30 cellular contexts compared by ENCODE assay signal in genomic region chr10:114278884-114279191, GRCh38. TPM values are rescaled to one million over a fixed set of nuclear protein-coding genes. Genes with fewer than 3 reads are reported as not detected.
"Had no signal": no experiment of that assay in that cellular context is flagged by ENCODE, and none has a peak within 500 bp of the region (broad histone marks: within the 10 kb centered on the region; RNA-seq: fewer than 3 reads in every experiment).

No MANE protein-coding gene starts in this region.

- H3K4me3 ChIP-seq: dorsolateral prefrontal cortex, gastroesophageal sphincter, heart right ventricle, lung, prostate gland, right atrium auricular region, skin epidermis, testis, tibial artery had no signal

- ATAC-seq: esophagus mucosa, gastroesophageal sphincter had no signal

- H3K27ac Mint-ChIP-seq: endodermal cell; immature natural killer cell; memory B cell; natural killer cell treated with Interleukin-12 subunit alpha and Interleukin-12 subunit beta and Interleukin-15 and Interleukin-18, amount 100 ng/mL, for 72 hours had no signal

- H3K9me3 ChIP-seq: gastroesophageal sphincter, heart right ventricle, prostate gland, right atrium auricular region, testis, tibial artery had no signal

- H3K9ac ChIP-seq: parathyroid adenoma had no signal

- DNase-seq: caudate nucleus; cerebellar nuclear complex; dorsolateral prefrontal cortex; effector CD8-positive, alpha-beta T cell; endodermal cell; foreskin fibroblast; glutamatergic neuron; heart right ventricle; hypothalamus; immature natural killer cell; stimulated activated CD4-positive, alpha-beta T cell treated with anti-CD3 and anti-CD28 coated beads, Interleukin-15, amount 100 ng/mL, for 24 hours; stimulated activated CD4-positive, alpha-beta T cell treated with anti-CD3 and anti-CD28 coated beads, Interleukin-2, amount 100 ng/mL, for 48 hours; stimulated activated naive CD4-positive, alpha-beta T cell treated with Interleukin-2 at 50 U/mL for 16 hours; substantia nigra; testis had no signal

- H3K4me1 ChIP-seq: gastroesophageal sphincter, heart right ventricle, right atrium auricular region, testis, tibial artery had no signal

- H3K4me1 Mint-ChIP-seq: endodermal cell, immature natural killer cell, memory B cell, neural crest cell had no signal

- H3K27me3 ChIP-seq: right atrium auricular region, testis had no signal

- H3K9me3 Mint-ChIP-seq: endodermal cell; immature natural killer cell; natural killer cell treated with Interleukin-12 subunit alpha and Interleukin-12 subunit beta and Interleukin-15 and Interleukin-18, amount 100 ng/mL, for 72 hours; neural crest cell; type B pancreatic cell had no signal

- H3K27ac ChIP-seq: dorsolateral prefrontal cortex, epithelial cell of prostate, gastroesophageal sphincter, heart right ventricle, parathyroid adenoma, prostate gland, right atrium auricular region, testis, tibial artery had no signal

- H3K36me3 ChIP-seq: gastroesophageal sphincter, heart right ventricle, prostate gland, right atrium auricular region, tibial artery had no signal

- H3K27me3 Mint-ChIP-seq: type B pancreatic cell had no signal

- H3K36me3 Mint-ChIP-seq: immature natural killer cell; memory B cell; natural killer cell treated with Interleukin-12 subunit alpha and Interleukin-12 subunit beta and Interleukin-15 and Interleukin-18, amount 100 ng/mL, for 72 hours; type B pancreatic cell had no signal

- H3K4me3 Mint-ChIP-seq: endodermal cell; immature natural killer cell; memory B cell; natural killer cell treated with Interleukin-12 subunit alpha and Interleukin-12 subunit beta and Interleukin-15 and Interleukin-18, amount 100 ng/mL, for 72 hours; neural crest cell; type B pancreatic cell had no signal

RNA-seq across cellular contexts. Expression of gene VWA2, which starts 39.8 kb away (rescaled TPM):
- total RNA-seq: mononuclear cell; natural killer cell treated with Interleukin-12 subunit alpha and Interleukin-12 subunit beta and Interleukin-15 and Interleukin-18, amount 100 ng/mL, for 72 hours; neural crest cell; right atrium auricular region had no signal
- polyA plus RNA-seq: immature natural killer cell, liver had no signal
